In the genomic region with DNA sequence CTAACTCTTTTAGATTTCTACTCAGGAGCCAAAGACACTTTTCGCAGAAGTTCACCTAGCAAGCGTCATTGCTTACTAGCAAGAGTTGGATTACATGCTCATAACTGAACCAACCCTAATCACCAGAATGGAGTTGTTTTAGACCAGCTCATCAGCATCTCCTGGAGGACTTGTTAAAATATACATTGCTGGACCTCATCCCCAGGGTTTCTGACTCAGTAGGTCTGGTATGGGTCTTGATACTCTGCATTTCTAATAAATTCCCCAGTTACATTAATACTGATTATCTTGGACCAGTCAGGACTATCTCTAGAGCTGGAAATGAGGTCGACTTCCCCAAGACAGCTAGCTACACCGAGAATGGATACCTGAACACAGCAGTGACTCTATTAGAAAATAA, we compare ENCODE assay signal across 27 cellular contexts.
"Had no signal": no experiment of that assay in that cellular context is flagged by ENCODE, and none has a peak within 500 bp of the region (broad histone marks: within the 10 kb centered on the region; RNA-seq: fewer than 3 reads in every experiment).

No MANE protein-coding gene starts in this region.

- H3K4me1 ChIP-seq: heart left ventricle, lower lobe of right lung, parathyroid adenoma, right atrium auricular region, tibial nerve had no signal

- H3K27me3 ChIP-seq: dorsolateral prefrontal cortex, heart left ventricle, right atrium auricular region, tibial nerve had no signal

- DNase-seq: activated B cell treated with CpG ODN at 0.5 μM for 24 hours; activated CD4-positive, alpha-beta memory T cell treated with anti-CD3 and anti-CD28 coated beads, Interleukin-2, amount 10 ng/mL, durations not matched to agents 7 days and 5 days; activated CD4-positive, alpha-beta T cell treated with anti-CD3 and anti-CD28 coated beads, Interleukin-2, amount 10 ng/mL, durations not matched to agents 7 days and 5 days; activated CD8-positive, alpha-beta memory T cell treated with anti-CD3 and anti-CD28 coated beads, Interleukin-2, amount 50 U/mL, for 48 hours; activated gamma-delta T cell; activated naive CD4-positive, alpha-beta T cell treated with anti-CD3 and anti-CD28 coated beads, Interleukin-2, amount 10 ng/mL, durations not matched to agents 7 days and 5 days; activated naive CD8-positive, alpha-beta T cell treated with anti-CD3 and anti-CD28 coated beads, Interleukin-2, amount 10 ng/mL, durations not matched to agents 7 days and 5 days; activated T-cell treated with anti-CD3 and anti-CD28 coated beads, Interleukin-2, amount 50 U/mL, for 24 hours; amniotic stem cell; cerebellar nuclear complex; dorsolateral prefrontal cortex; effector memory CD4-positive, alpha-beta T cell; heart left ventricle; kidney glomerular epithelial cell; lower lobe of right lung; mesenchymal stem cell; naive thymus-derived CD8-positive, alpha-beta T cell; nucleus accumbens; stimulated activated CD4-positive, alpha-beta T cell treated with anti-CD3 and anti-CD28 coated beads, Interleukin-15, amount 100 ng/mL, for 24 hours; stimulated activated CD4-positive, alpha-beta T cell treated with anti-CD3 and anti-CD28 coated beads, Interleukin-2, amount 100 ng/mL, for 24 hours; stimulated activated naive CD4-positive, alpha-beta T cell; T-cell had no signal

- H3K9ac ChIP-seq: parathyroid adenoma had no signal

- H2AFZ ChIP-seq: parathyroid adenoma had no signal

- H3K36me3 ChIP-seq: lower lobe of right lung, right atrium auricular region had no signal

- ATAC-seq: heart left ventricle; left lobe of liver; lower lobe of right lung; naive thymus-derived CD8-positive, alpha-beta T cell; T-cell had no signal

- H3K27ac ChIP-seq: coronary artery, dorsolateral prefrontal cortex, heart left ventricle, lower lobe of right lung, parathyroid adenoma, right atrium auricular region, tibial nerve had no signal

- H3K4me3 ChIP-seq: coronary artery, dorsolateral prefrontal cortex, heart left ventricle, lower lobe of right lung, right atrium auricular region, tibial nerve had no signal
